Comparison of ENCODE assay signal across 21 cellular contexts in the genomic region with DNA sequence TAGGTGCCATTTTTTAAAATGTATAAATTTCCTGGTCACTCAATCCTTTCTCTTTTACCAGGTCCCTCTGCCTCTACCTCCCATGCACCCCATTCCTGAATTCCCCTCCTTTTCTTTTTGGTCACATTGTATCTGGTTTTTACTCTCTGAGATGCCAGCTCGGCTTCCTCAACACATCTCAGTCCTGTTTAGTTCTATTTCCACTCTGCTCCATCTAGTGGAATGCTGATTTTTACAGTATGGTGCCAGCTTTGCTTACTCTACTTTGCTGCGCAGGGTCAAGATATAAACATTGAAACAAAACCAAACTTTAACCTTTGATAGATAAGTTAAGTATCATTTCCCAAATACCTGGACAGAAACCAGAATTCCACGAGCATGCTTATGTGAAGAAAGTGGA.
DNase-seq lines count a peak whose midpoint lies in the region; ATAC-seq and TF ChIP-seq lines count a peak whose summit lies in the region.
"Had no signal": no experiment of that assay in that cellular context is flagged by ENCODE, and none has a peak within 500 bp of the region (broad histone marks: within the 10 kb centered on the region; RNA-seq: fewer than 3 reads in every experiment).

No MANE protein-coding gene starts in this region.

- 37 to 49% (median 43%) methylated on average over 3 of the region's 3 CpGs for WGBS in heart left ventricle, 4 donors
- WGBS in right cardiac atrium = 54% methylated on average over 3 of the region's 3 CpGs

- H3K36me3 ChIP-seq in heart left ventricle (no peaks in the 10 kb centered on the region), uterus (no peaks in the 10 kb centered on the region)
- H3K36me3 ChIP-seq: BLaER1 treated with 17β-estradiol and CSF1 and Interleukin-3, amounts not matched to agents 10 nM and 100 nM; SJCRH30 had no signal

- peak in 3 of 4 donors; percentile 46 to 63 (median 51) for ATAC-seq in heart left ventricle
- ATAC-seq in right cardiac atrium = no peak
- ATAC-seq in left cardiac atrium = peak; percentile 61 to 68
- no peak for ATAC-seq in GM18867 (IDR thresholded peaks at IDR 0.05; ENCODE audit: unreplicated experiment)
- ATAC-seq in HG02623 (IDR thresholded peaks at IDR 0.05; ENCODE audit: unreplicated experiment) = no peak
- ATAC-seq: CD8-positive, alpha-beta T cell; HepG2 had no signal

- DNase-seq in heart left ventricle (no peak), right cardiac atrium (no peak), SK-MEL-5 (ENCODE audit: low read depth, low spot score) (peak; percentile 15), left cardiac atrium (no peak), uterus (no peak)
- DNase-seq in activated naive CD4-positive, alpha-beta T cell treated with Interleukin-2 at 50 U/mL for 16 hours = no peak
- DNase-seq: Calu3; CD8-positive, alpha-beta T cell; H7; KG1; NCI-H187; NCI-H2107; NCI-H510A; NCI-H774; PC-9; SJCRH30 had no signal

- H3K27me3 ChIP-seq in heart left ventricle (no peaks in the 10 kb centered on the region), right cardiac atrium (ENCODE audit: control insufficient read depth, insufficient read depth) (no peaks in the 10 kb centered on the region), uterus (no peaks in the 10 kb centered on the region)
- H3K27me3 ChIP-seq: BLaER1 treated with 17β-estradiol and CSF1 and Interleukin-3, amounts not matched to agents 10 nM and 100 nM; SJCRH30 had no signal

- TF ChIP-seq CTCF in heart left ventricle (IDR thresholded peaks at IDR 0.05) = peak in 4 of 12 donors; percentile 9 to 27 (median 21)
- no peak for TF ChIP-seq CTCF in uterus (IDR thresholded peaks at IDR 0.05)

- no peak for TF ChIP-seq POLR2A in heart left ventricle (IDR thresholded peaks at IDR 0.05)
- no peak for TF ChIP-seq POLR2A in uterus (IDR thresholded peaks at IDR 0.05)

- H3K27ac ChIP-seq in heart left ventricle (peak overlapping the region in 8 of 12 donors; percentile 9 to 61 (median 25)), right cardiac atrium (ENCODE audit: low read length) (no peak overlapping the region), uterus (no peak overlapping the region)
- H3K27ac ChIP-seq: BLaER1 treated with 17β-estradiol and CSF1 and Interleukin-3, amounts not matched to agents 10 nM and 100 nM; PC-9; RWPE1; SJCRH30 had no signal

- intact Hi-C loops in heart left ventricle (cut with DNase I) (no loop called here), right cardiac atrium (cut with DNase I) (no loop called here), left cardiac atrium (cut with DNase I) (no loop called here), uterus (cut with DNase I; ENCODE audit: low total_unique reads) (no loop called here)

- H3K9me3 ChIP-seq in heart left ventricle = no peaks in the 10 kb centered on the region
- no peaks in the 10 kb centered on the region for H3K9me3 ChIP-seq in right cardiac atrium (ENCODE audit: control insufficient read depth, low read length)
- no peaks in the 10 kb centered on the region for H3K9me3 ChIP-seq in uterus
- H3K9me3 ChIP-seq: BLaER1 treated with 17β-estradiol and CSF1 and Interleukin-3, amounts not matched to agents 10 nM and 100 nM; SJCRH30 had no signal

- H3K4me1 ChIP-seq in heart left ventricle (peaks cover 0 to 24% (median 3%) of the 10 kb centered on the region in 12 donors), right cardiac atrium (ENCODE audit: control insufficient read depth, insufficient read depth, low read length) (no peaks in the 10 kb centered on the region), uterus (no peaks in the 10 kb centered on the region)
- H3K4me1 ChIP-seq: SJCRH30 had no signal

- H3K4me3 ChIP-seq in heart left ventricle (no peak overlapping the region), right cardiac atrium (ENCODE audit: low read length) (no peak overlapping the region), uterus (no peak overlapping the region)
- H3K4me3 ChIP-seq: BLaER1 treated with 17β-estradiol and CSF1 and Interleukin-3, amounts not matched to agents 10 nM and 100 nM; PC-9; SJCRH30 had no signal

- in situ Hi-C loops in SK-MEL-5 (cut with HindIII; ENCODE audit: low pct_unique_long_range_greater_than_20kb, low sequenced_read_pairs) = no loop called here

Comparison
In these comparisons a context has a peak if more than half of its experiments do, and no peak if none do; other contexts are left out.
1. ATAC-seq: peak in heart left ventricle (3 of 4) and left cardiac atrium (2 of 2); none in right cardiac atrium (0 of 2), GM18867 (single experiment) and HG02623 (single experiment).
2. H3K27ac ChIP-seq: peak in heart left ventricle (8 of 12); none in right cardiac atrium (single experiment) and uterus (0 of 2).